22 cellular contexts compared by ENCODE assay signal in genomic region chr1:160186734-160187133, GRCh38. TPM values are rescaled to one million over a fixed set of nuclear protein-coding genes. Genes with fewer than 3 reads are reported as not detected.
DNase-seq lines count a peak whose midpoint lies in the region; ATAC-seq, FAIRE-seq and TF ChIP-seq lines count a peak whose summit lies in the region.
"Had no signal": no experiment of that assay in that cellular context is flagged by ENCODE, and none has a peak within 500 bp of the region (broad histone marks: within the 10 kb centered on the region; RNA-seq: fewer than 3 reads in every experiment).

No MANE protein-coding gene starts in this region.

- H3K36me3 ChIP-seq in neural progenitor cell = no peaks in the 10 kb centered on the region
- H3K36me3 ChIP-seq: BLaER1 had no signal

- H3K9me3 Mint-ChIP-seq in stimulated activated naive CD8-positive, alpha-beta T cell treated with anti-CD3 and anti-CD28 coated beads, Interleukin-15, amount 100 ng/mL, for 72 hours = no peaks in the 10 kb centered on the region
- H3K9me3 Mint-ChIP-seq in brain (peaks cover 0 to 2% (median 0%) of the 10 kb centered on the region in 5 experiments), neural progenitor cell (peaks cover 2% of the 10 kb centered on the region), natural killer cell (no peaks in the 10 kb centered on the region)
- H3K9me3 Mint-ChIP-seq in activated T-cell treated with anti-CD3 and anti-CD28 coated beads, Interleukin-2, amount 50 U/mL, for 24 hours = no peaks in the 10 kb centered on the region
- H3K9me3 Mint-ChIP-seq: CD14-positive monocyte; CD4-positive, alpha-beta memory T cell; H9 had no signal

- peaks cover 13% of the 10 kb centered on the region for H3K27me3 Mint-ChIP-seq in stimulated activated naive CD8-positive, alpha-beta T cell treated with anti-CD3 and anti-CD28 coated beads, Interleukin-15, amount 100 ng/mL, for 72 hours
- H3K27me3 Mint-ChIP-seq in brain (peaks cover 7% of the 10 kb centered on the region), neural progenitor cell (ENCODE audit: insufficient read depth, low read depth) (peaks cover 11% of the 10 kb centered on the region), natural killer cell (ENCODE audit: low read depth in 2 of 2) (peaks cover 10 to 12% of the 10 kb centered on the region in 2 donors)
- H3K27me3 Mint-ChIP-seq in activated T-cell treated with anti-CD3 and anti-CD28 coated beads, Interleukin-2, amount 50 U/mL, for 24 hours = peaks cover 9% of the 10 kb centered on the region

- ATAC-seq in stimulated activated naive CD8-positive, alpha-beta T cell treated with anti-CD3 and anti-CD28 coated beads, Interleukin-15, amount 100 ng/mL, for 72 hours = no peak
- ATAC-seq in stimulated activated naive CD8-positive, alpha-beta T cell treated with anti-CD3 and anti-CD28 coated beads, Interleukin-15, Interleukin-2, amounts not matched to agents 100 U/mL and 50 U/mL, for 24 hours = no peak
- no peak for ATAC-seq in natural killer cell

- no peaks in the 10 kb centered on the region for H4K20me1 ChIP-seq in neural progenitor cell (ENCODE audit: low read depth)
- H4K20me1 ChIP-seq: BLaER1 had no signal

- no peaks in the 10 kb centered on the region for H3K4me1 Mint-ChIP-seq in stimulated activated naive CD8-positive, alpha-beta T cell treated with anti-CD3 and anti-CD28 coated beads, Interleukin-15, amount 100 ng/mL, for 72 hours
- peaks cover 31% of the 10 kb centered on the region for H3K4me1 Mint-ChIP-seq in brain
- peaks cover 34% of the 10 kb centered on the region for H3K4me1 Mint-ChIP-seq in neural progenitor cell
- H3K4me1 Mint-ChIP-seq in natural killer cell = no peaks in the 10 kb centered on the region
- no peaks in the 10 kb centered on the region for H3K4me1 Mint-ChIP-seq in activated T-cell treated with anti-CD3 and anti-CD28 coated beads, Interleukin-2, amount 50 U/mL, for 24 hours (ENCODE audit: low read depth)
- H3K4me1 Mint-ChIP-seq: CD14-positive monocyte; CD4-positive, alpha-beta memory T cell had no signal

- H3K27ac ChIP-seq in neural progenitor cell = no peak overlapping the region
- H3K27ac ChIP-seq: BLaER1 had no signal

- no peak overlapping the region for H3K9ac ChIP-seq in neural progenitor cell
- H3K9ac ChIP-seq: BLaER1 had no signal

- DNase-seq in stimulated activated naive CD8-positive, alpha-beta T cell treated with anti-CD3 and anti-CD28 coated beads, Interleukin-15, amount 100 ng/mL, for 72 hours = no peak
- DNase-seq in stimulated activated naive CD8-positive, alpha-beta T cell treated with anti-CD3 and anti-CD28 coated beads, Interleukin-15, Interleukin-2, amounts not matched to agents 100 U/mL and 50 U/mL, for 24 hours = no peak
- DNase-seq in neural progenitor cell (ENCODE audit: low spot score) (no peak), natural killer cell (no peak), frontal cortex (ENCODE audit: low spot score in 2 of 2) (no peak), NCI-H1092 (lab: John Stamatoyannopoulos, UW) (no peak)
- DNase-seq in activated T-cell treated with anti-CD3 and anti-CD28 coated beads, Interleukin-2, amount 50 U/mL, for 24 hours = no peak
- DNase-seq: 8988T; CD4-positive, alpha-beta memory T cell; DMS153; DMS79; GDM1; GOT3; H9 had no signal

- FAIRE-seq in frontal cortex (lab: Jason Lieb, UNC) = no peak
- FAIRE-seq: GM12892, GM18507 had no signal

- TF ChIP-seq CTCF in brain (conservative IDR thresholded peaks at IDR 0.05) (no peak), neural progenitor cell (IDR thresholded peaks at IDR 0.05) (no peak), natural killer cell (IDR thresholded peaks at IDR 0.05) (no peak)

- H3K27me3 ChIP-seq in neural progenitor cell = no peaks in the 10 kb centered on the region
- H3K27me3 ChIP-seq: BLaER1 had no signal

- H3K9me3 ChIP-seq in neural progenitor cell (ENCODE audit: low read depth) = no peaks in the 10 kb centered on the region
- H3K9me3 ChIP-seq: BLaER1 had no signal

- H3K27ac Mint-ChIP-seq in stimulated activated naive CD8-positive, alpha-beta T cell treated with anti-CD3 and anti-CD28 coated beads, Interleukin-15, amount 100 ng/mL, for 72 hours = peak overlapping the region; percentile 3 to 4
- H3K27ac Mint-ChIP-seq in brain (peak overlapping the region in 3 of 5 experiments; percentile 1 to 16 (median 11)), neural progenitor cell (peak overlapping the region; percentile 26), natural killer cell (no peak overlapping the region)
- no peak overlapping the region for H3K27ac Mint-ChIP-seq in activated T-cell treated with anti-CD3 and anti-CD28 coated beads, Interleukin-2, amount 50 U/mL, for 24 hours
- H3K27ac Mint-ChIP-seq: CD4-positive, alpha-beta memory T cell had no signal

- no peak overlapping the region for H2AFZ ChIP-seq in neural progenitor cell (replicated peaks)

- H3K4me3 Mint-ChIP-seq in stimulated activated naive CD8-positive, alpha-beta T cell treated with anti-CD3 and anti-CD28 coated beads, Interleukin-15, amount 100 ng/mL, for 72 hours = no peak overlapping the region
- H3K4me3 Mint-ChIP-seq in brain (no peak overlapping the region), neural progenitor cell (no peak overlapping the region), natural killer cell (no peak overlapping the region)
- no peak overlapping the region for H3K4me3 Mint-ChIP-seq in activated T-cell treated with anti-CD3 and anti-CD28 coated beads, Interleukin-2, amount 50 U/mL, for 24 hours
- H3K4me3 Mint-ChIP-seq: CD14-positive monocyte; CD4-positive, alpha-beta memory T cell; H9 had no signal

- peaks cover 12% of the 10 kb centered on the region for H3K4me1 ChIP-seq in neural progenitor cell
- H3K4me1 ChIP-seq: BLaER1 had no signal

- no peak overlapping the region for H3K4me2 ChIP-seq in neural progenitor cell
- H3K4me2 ChIP-seq: BLaER1 had no signal

- no peaks in the 10 kb centered on the region for H3K79me2 ChIP-seq in neural progenitor cell (ENCODE audit: low read depth)

- no peaks in the 10 kb centered on the region for H3F3A ChIP-seq in neural progenitor cell (ENCODE audit: low read depth)

- H3K36me3 Mint-ChIP-seq in brain (no peaks in the 10 kb centered on the region), neural progenitor cell (peaks cover 4% of the 10 kb centered on the region), natural killer cell (no peaks in the 10 kb centered on the region)
- no peaks in the 10 kb centered on the region for H3K36me3 Mint-ChIP-seq in activated T-cell treated with anti-CD3 and anti-CD28 coated beads, Interleukin-2, amount 50 U/mL, for 24 hours (ENCODE audit: low read depth)
- H3K36me3 Mint-ChIP-seq: CD14-positive monocyte; CD4-positive, alpha-beta memory T cell had no signal

- intact Hi-C loops in natural killer cell (cut with micrococcal nuclease) = no loop called here

- H3K4me3 ChIP-seq in neural progenitor cell = no peak overlapping the region
- H3K4me3 ChIP-seq: BLaER1 had no signal

RNA-seq across cellular contexts. Expression of gene CASQ1, which starts 3.6 kb away (rescaled TPM):
- polyA plus RNA-seq in brain (ENCODE audit: insufficient read depth, low read depth, low replicate concordance) = 4.6 TPM
- 0.50 TPM in 1 of 2 replicates, not detected in the other for total RNA-seq in neural progenitor cell (ENCODE audit: low replicate concordance)
- total RNA-seq in natural killer cell = not detected
- 4.9 TPM for total RNA-seq in frontal cortex
- total RNA-seq: A673; CD4-positive, alpha-beta memory T cell; Daoy had no signal
- polyA plus RNA-seq: CD4-positive, alpha-beta memory T cell had no signal

RNA-seq across cellular contexts. Expression of gene PEA15, which starts 18.4 kb away (rescaled TPM):
- polyA plus RNA-seq in brain (ENCODE audit: insufficient read depth, low read depth, low replicate concordance) = 772 TPM
- total RNA-seq in neural progenitor cell (ENCODE audit: low replicate concordance) = 39.1 and 63.5 TPM in 2 replicates
- total RNA-seq in natural killer cell = 10 to 100 TPM; 25.3 to 27.9 (median 25.5) TPM
- total RNA-seq in frontal cortex = 84.4 TPM

RNA-seq across cellular contexts. Expression of gene ATP1A4, which starts 35.3 kb away (rescaled TPM):
- polyA plus RNA-seq in brain (ENCODE audit: insufficient read depth, low read depth, low replicate concordance) = not detected
- total RNA-seq in neural progenitor cell (ENCODE audit: low replicate concordance) = 0.17 and 0.62 TPM in 2 replicates
- not detected for total RNA-seq in natural killer cell
- not detected for total RNA-seq in frontal cortex
- total RNA-seq: A673; CD4-positive, alpha-beta memory T cell; Daoy had no signal
- polyA plus RNA-seq: AG04450; CD4-positive, alpha-beta memory T cell had no signal

Comparison
In these comparisons a context has a peak if more than half of its experiments do, and no peak if none do; other contexts are left out.
1. H3K27ac Mint-ChIP-seq: peak in stimulated activated naive CD8-positive, alpha-beta T cell treated with anti-CD3 and anti-CD28 coated beads, Interleukin-15, amount 100 ng/mL, for 72 hours (2 of 2), brain (3 of 5) and neural progenitor cell (single experiment); none in natural killer cell (0 of 2) and activated T-cell treated with anti-CD3 and anti-CD28 coated beads, Interleukin-2, amount 50 U/mL, for 24 hours (single experiment).